14 cellular contexts compared by ENCODE assay signal in genomic region chr11:74819400-74819799, GRCh38.
DNase-seq lines count a peak whose midpoint lies in the region; ATAC-seq and TF ChIP-seq lines count a peak whose summit lies in the region.
"Had no signal": no experiment of that assay in that cellular context is flagged by ENCODE, and none has a peak within 500 bp of the region (broad histone marks: within the 10 kb centered on the region; RNA-seq: fewer than 3 reads in every experiment).

No MANE protein-coding gene starts in this region.

- no peak for TF ChIP-seq EP300 in esophagus muscularis mucosa (IDR thresholded peaks at IDR 0.05)

- no peak for TF ChIP-seq CTCF in Caco-2 (IDR thresholded peaks at IDR 0.05; ENCODE audit: insufficient read depth in 1 of 2, low read depth in 1 of 2, low read length in 1 of 2, severe bottlenecking in 1 of 2, unreplicated experiment in 1 of 2)
- TF ChIP-seq CTCF in esophagus muscularis mucosa (IDR thresholded peaks at IDR 0.05), result no peak
- TF ChIP-seq CTCF in nephron progenitor cell (IDR thresholded peaks at IDR 0.05), result no peak
- TF ChIP-seq CTCF in Peyer's patch (IDR thresholded peaks at IDR 0.05), result no peak

- H3K36me3 ChIP-seq in Caco-2 (ENCODE audit: control insufficient read depth, insufficient read depth, low read length), result peaks cover 1% of the 10 kb centered on the region
- H3K36me3 ChIP-seq in esophagus muscularis mucosa, result peaks cover 0 to 28% (median 10%) of the 10 kb centered on the region in 4 donors
- H3K36me3 ChIP-seq in Peyer's patch, result peaks cover 0 to 29% (median 0%) of the 10 kb centered on the region in 3 donors

- 79% methylated on average over 1 of the region's 1 CpG for WGBS in esophagus muscularis mucosa

- intact Hi-C loops in Caco-2 (cut with micrococcal nuclease; ENCODE audit: unreplicated experiment) (loop anchor here (1.0 kb wide), 1 partner anchor 31 kb away; no protein-coding TSS in a partner anchor), esophagus muscularis mucosa (cut with DNase I) (loop anchor here (10.0 kb wide), 1 partner anchor 55 kb away; no protein-coding TSS in a partner anchor)

- H3K4me1 Mint-ChIP-seq in Caco-2 (ENCODE audit: low read depth, unreplicated experiment) (peaks cover 37% of the 10 kb centered on the region), nephron progenitor cell (peaks cover 22% of the 10 kb centered on the region)

- CTCF ChIA-PET in Caco-2 (lab: Charles Lee), result interaction anchor here (0.6 to 1.7 kb wide), 2 partner anchors 117 to 550 kb away, joined by 3 to 5 read pairs; no protein-coding TSS in a partner anchor

- H3K27me3 Mint-ChIP-seq in Caco-2 (ENCODE audit: insufficient read depth, unreplicated experiment), result no peaks in the 10 kb centered on the region
- H3K27me3 Mint-ChIP-seq in nephron progenitor cell (ENCODE audit: low read depth, poor library complexity), result peaks cover 4% of the 10 kb centered on the region
- H3K27me3 Mint-ChIP-seq: activated CD4-positive, alpha-beta T cell treated with anti-CD3 and anti-CD28 coated beads for 36 hours; activated naive CD8-positive, alpha-beta T cell treated with anti-CD3 and anti-CD28 coated beads for 36 hours; CD4-positive, alpha-beta T cell had no signal

- peak overlapping the region; percentile 6 to 48 (median 26) for H3K27ac ChIP-seq in esophagus muscularis mucosa (replicated peaks in 1 of 4)
- no peak overlapping the region for H3K27ac ChIP-seq in Peyer's patch
- H3K27ac ChIP-seq: parathyroid adenoma had no signal

- H3K4me1 ChIP-seq in Caco-2, result peaks cover 31% of the 10 kb centered on the region
- peaks cover 22 to 51% (median 47%) of the 10 kb centered on the region in 4 donors for H3K4me1 ChIP-seq in esophagus muscularis mucosa
- H3K4me1 ChIP-seq in Peyer's patch, result peaks cover 0 to 6% (median 0%) of the 10 kb centered on the region in 4 donors
- H3K4me1 ChIP-seq: parathyroid adenoma had no signal

- H3K4me3 Mint-ChIP-seq in Caco-2 (ENCODE audit: unreplicated experiment) (no peak overlapping the region), nephron progenitor cell (no peak overlapping the region)
- H3K4me3 Mint-ChIP-seq: activated CD4-positive, alpha-beta T cell treated with anti-CD3 and anti-CD28 coated beads for 36 hours; activated naive CD8-positive, alpha-beta T cell treated with anti-CD3 and anti-CD28 coated beads for 36 hours; CD4-positive, alpha-beta T cell had no signal

- no peaks in the 10 kb centered on the region for H3K27me3 ChIP-seq in Caco-2 (replicated peaks; ENCODE audit: control insufficient read depth, insufficient read depth, low read length)
- no peaks in the 10 kb centered on the region for H3K27me3 ChIP-seq in esophagus muscularis mucosa
- no peaks in the 10 kb centered on the region for H3K27me3 ChIP-seq in Peyer's patch
- H3K27me3 ChIP-seq: esophagus squamous epithelium had no signal

- POLR2A ChIA-PET in Caco-2 (lab: Charles Lee), result interaction anchor here (0.5 kb wide), 1 partner anchor 74 kb away, joined by 4 read pairs; no protein-coding TSS in a partner anchor

- ATAC-seq in HG03439 (IDR thresholded peaks at IDR 0.05; ENCODE audit: unreplicated experiment) (no peak), HG02759 (IDR thresholded peaks at IDR 0.05; ENCODE audit: unreplicated experiment) (no peak)
- ATAC-seq: activated CD4-positive, alpha-beta T cell treated with anti-CD3 and anti-CD28 coated beads for 36 hours had no signal

- H3K4me3 ChIP-seq in Caco-2 (ENCODE audit: low read depth, low read length) (no peak overlapping the region), esophagus muscularis mucosa (no peak overlapping the region), Peyer's patch (no peak overlapping the region)
- H3K4me3 ChIP-seq: esophagus squamous epithelium had no signal

- TF ChIP-seq POLR2A in esophagus muscularis mucosa (IDR thresholded peaks at IDR 0.05; ENCODE audit: low read depth) (no peak), Peyer's patch (IDR thresholded peaks at IDR 0.05) (no peak)

- H3K9me3 Mint-ChIP-seq in Caco-2 (ENCODE audit: unreplicated experiment) (peaks cover 30% of the 10 kb centered on the region), nephron progenitor cell (peaks cover 22% of the 10 kb centered on the region)

- DNase-seq in Caco-2, result peak in 1 of 2 experiments; percentile 47
- DNase-seq in NCI-H82 (lab: John Stamatoyannopoulos, UW), result peak; percentile 68
- no peak for DNase-seq in esophagus muscularis mucosa (ENCODE audit: extremely low spot score)
- DNase-seq in nephron progenitor cell, result no peak
- no peak for DNase-seq in Peyer's patch
- DNase-seq: activated CD4-positive, alpha-beta T cell treated with anti-CD3 and anti-CD28 coated beads for 36 hours; activated naive CD8-positive, alpha-beta T cell treated with anti-CD3 and anti-CD28 coated beads for 36 hours; CD4-positive, alpha-beta T cell; esophagus squamous epithelium; NCI-H2029; NCI-H69 had no signal

- H3K9me3 ChIP-seq in Caco-2 (peaks cover 16% of the 10 kb centered on the region), esophagus muscularis mucosa (peaks cover 0 to 3% (median 0%) of the 10 kb centered on the region in 4 donors), Peyer's patch (peaks cover 0 to 2% (median 0%) of the 10 kb centered on the region in 4 donors)

- peaks cover 54% of the 10 kb centered on the region for H3K36me3 Mint-ChIP-seq in Caco-2 (ENCODE audit: insufficient read depth, unreplicated experiment)
- H3K36me3 Mint-ChIP-seq in nephron progenitor cell (ENCODE audit: low read depth), result peaks cover 85% of the 10 kb centered on the region

- peak overlapping the region; percentile 51 for H3K27ac Mint-ChIP-seq in Caco-2 (ENCODE audit: unreplicated experiment)
- peak overlapping the region; percentile 43 for H3K27ac Mint-ChIP-seq in nephron progenitor cell
- H3K27ac Mint-ChIP-seq: activated CD4-positive, alpha-beta T cell treated with anti-CD3 and anti-CD28 coated beads for 36 hours; activated naive CD8-positive, alpha-beta T cell treated with anti-CD3 and anti-CD28 coated beads for 36 hours had no signal

- no TSS peak for BruUV-seq in Caco-2 (replicated peaks; lab: Mats Ljungman, UMichigan)

Comparison
In these comparisons a context has a peak if more than half of its experiments do, and no peak if none do; other contexts are left out.
1. H3K27ac ChIP-seq: peak in esophagus muscularis mucosa (4 of 4); none in Peyer's patch (0 of 4).